In genomic region chr18:57050314-57050949, GRCh38 we compare ENCODE assay signal across 31 cellular contexts.
DNase-seq lines count a peak whose midpoint lies in the region; ATAC-seq and TF ChIP-seq lines count a peak whose summit lies in the region.
"Had no signal": no experiment of that assay in that cellular context is flagged by ENCODE, and none has a peak within 500 bp of the region (broad histone marks: within the 10 kb centered on the region; RNA-seq: fewer than 3 reads in every experiment).

No MANE protein-coding gene starts in this region.

- H3K79me2 ChIP-seq in hepatocyte: no peaks in the 10 kb centered on the region

- H3K4me2 ChIP-seq in BLaER1 (peak overlapping the region; percentile 57; the same call in 1 of the 2 replicates), hepatocyte (no peak overlapping the region)

- no peak overlapping the region for H3K4me3 ChIP-seq in BLaER1
- H3K4me3 ChIP-seq in hepatocyte: no peak overlapping the region
- H3K4me3 ChIP-seq: breast epithelium, gastrocnemius medialis, HAP-1, right atrium auricular region, testis had no signal

- H3K36me3 Mint-ChIP-seq in neural crest cell (ENCODE audit: low read depth): peaks cover 4% of the 10 kb centered on the region
- H3K36me3 Mint-ChIP-seq in effector memory CD8-positive, alpha-beta T cell (ENCODE audit: insufficient read depth): no peaks in the 10 kb centered on the region
- H3K36me3 Mint-ChIP-seq: activated naive CD4-positive, alpha-beta T cell treated with anti-CD3 and anti-CD28 coated beads, Interleukin-2, amount 50 U/mL, for 24 hours; CD8-positive, alpha-beta memory T cell had no signal

- H3K4me1 ChIP-seq in BLaER1 (peaks cover 20% of the 10 kb centered on the region), hepatocyte (ENCODE audit: insufficient read depth) (peaks cover 13% of the 10 kb centered on the region)
- H3K4me1 ChIP-seq: breast epithelium, gastrocnemius medialis, HAP-1, right atrium auricular region, testis had no signal

- H3K9me3 Mint-ChIP-seq in neural crest cell: peaks cover 10% of the 10 kb centered on the region
- peaks cover 4 to 7% of the 10 kb centered on the region in 2 donors for H3K9me3 Mint-ChIP-seq in effector memory CD8-positive, alpha-beta T cell
- H3K9me3 Mint-ChIP-seq: activated naive CD4-positive, alpha-beta T cell treated with anti-CD3 and anti-CD28 coated beads, Interleukin-2, amount 50 U/mL, for 24 hours; activated T-helper 17 cell treated with anti-CD3 and anti-CD28 coated beads, Interleukin-2, amount 50 U/mL, for 72 hours had no signal

- H4K20me1 ChIP-seq in BLaER1 (no peaks in the 10 kb centered on the region), hepatocyte (ENCODE audit: insufficient read depth, poor library complexity, severe bottlenecking) (no peaks in the 10 kb centered on the region)

- H3K27me3 ChIP-seq in BLaER1 (no peaks in the 10 kb centered on the region; the same call in 1 of the 2 replicates), hepatocyte (no peaks in the 10 kb centered on the region)
- H3K27me3 ChIP-seq: breast epithelium, gastrocnemius medialis, right atrium auricular region, testis had no signal

- H3K27ac Mint-ChIP-seq in neural crest cell (ENCODE audit: unreplicated experiment): peak overlapping the region; percentile 31
- no peak overlapping the region for H3K27ac Mint-ChIP-seq in effector memory CD8-positive, alpha-beta T cell
- H3K27ac Mint-ChIP-seq: activated CD4-positive, alpha-beta T cell treated with anti-CD3 and anti-CD28 coated beads for 36 hours; activated CD8-positive, alpha-beta T cell treated with anti-CD3 and anti-CD28 coated beads for 36 hours; activated naive CD4-positive, alpha-beta T cell treated with anti-CD3 and anti-CD28 coated beads, Interleukin-2, amount 50 U/mL, for 24 hours; activated T-helper 17 cell treated with anti-CD3 and anti-CD28 coated beads, Interleukin-2, amount 50 U/mL, for 72 hours; CD8-positive, alpha-beta memory T cell; IgD-negative memory B cell; T-helper 2 cell treated with Interferon-gamma antibody and Interleukin-4, amounts not matched to agents 5 μg/mL and 100 μg/mL, for 36 hours had no signal

- no peak for TF ChIP-seq CTCF in hepatocyte (IDR thresholded peaks at IDR 0.05; ENCODE audit: poor library complexity)
- no peak for TF ChIP-seq CTCF in neural crest cell (conservative IDR thresholded peaks at IDR 0.05)

- no peak overlapping the region for H3K27ac ChIP-seq in BLaER1
- peak overlapping the region; percentile 52 for H3K27ac ChIP-seq in hepatocyte
- H3K27ac ChIP-seq: breast epithelium, gastrocnemius medialis, right atrium auricular region, testis had no signal

- no peaks in the 10 kb centered on the region for H3K27me3 Mint-ChIP-seq in neural crest cell (ENCODE audit: low read depth)
- peaks cover 8 to 32% of the 10 kb centered on the region in 2 donors for H3K27me3 Mint-ChIP-seq in effector memory CD8-positive, alpha-beta T cell
- H3K27me3 Mint-ChIP-seq: activated CD8-positive, alpha-beta T cell treated with anti-CD3 and anti-CD28 coated beads for 36 hours had no signal

- H3K4me1 Mint-ChIP-seq in neural crest cell: no peaks in the 10 kb centered on the region
- H3K4me1 Mint-ChIP-seq in effector memory CD8-positive, alpha-beta T cell (ENCODE audit: low read depth in 2 of 2): no peaks in the 10 kb centered on the region
- H3K4me1 Mint-ChIP-seq: activated CD4-positive, alpha-beta T cell treated with anti-CD3 and anti-CD28 coated beads for 36 hours; activated naive CD4-positive, alpha-beta T cell treated with anti-CD3 and anti-CD28 coated beads, Interleukin-2, amount 50 U/mL, for 24 hours; activated T-helper 17 cell treated with anti-CD3 and anti-CD28 coated beads, Interleukin-2, amount 50 U/mL, for 72 hours; CD8-positive, alpha-beta memory T cell; IgD-negative memory B cell had no signal

- no peaks in the 10 kb centered on the region for H3K9me2 ChIP-seq in hepatocyte (replicated peaks; ENCODE audit: insufficient read depth)

- H3K36me3 ChIP-seq in BLaER1 (no peaks in the 10 kb centered on the region), hepatocyte (replicated peaks; ENCODE audit: insufficient read depth, low read depth) (no peaks in the 10 kb centered on the region)
- H3K36me3 ChIP-seq: breast epithelium, gastrocnemius medialis, HAP-1, right atrium auricular region had no signal

- H3K9ac ChIP-seq in BLaER1: no peak overlapping the region

- DNase-seq in HuH-7 (ENCODE audit: low spot score): peak; percentile 32
- DNase-seq in hepatocyte (ENCODE audit: low spot score): peak; percentile 46
- DNase-seq in neural crest cell (ENCODE audit: low read depth, low spot score): no peak
- no peak for DNase-seq in effector memory CD8-positive, alpha-beta T cell
- DNase-seq: activated CD4-positive, alpha-beta T cell treated with anti-CD3 and anti-CD28 coated beads for 36 hours; activated CD8-positive, alpha-beta T cell treated with anti-CD3 and anti-CD28 coated beads for 36 hours; AML-193; amygdala; CD8-positive, alpha-beta memory T cell; DMS 273 treated with DMSO at 0.1 percent for 48 hours; gastrocnemius medialis; kidney glomerular epithelial cell; mammary epithelial cell; NCI-H1048; NCI-H187 treated with DMSO at 0.1 percent for 48 hours; NCI-H526; SHP77; stimulated activated CD4-positive, alpha-beta T cell treated with anti-CD3 and anti-CD28 coated beads, Interleukin-1b, Interleukin-23, amount 100 ng/mL, for 48 hours; stimulated activated naive CD8-positive, alpha-beta T cell treated with anti-CD3 and anti-CD28 coated beads, Interleukin-15, Interleukin-2, amounts not matched to agents 100 U/mL and 50 U/mL, for 24 hours; testis had no signal

- WGBS in hepatocyte (ENCODE audit: low lambda C conversion rate, missing lambda C conversion rate): 68% methylated on average over 6 of the region's 6 CpGs

- H3K9me3 ChIP-seq in BLaER1: peaks cover 7% of the 10 kb centered on the region; the same call in 1 of the 2 replicates
- no peaks in the 10 kb centered on the region for H3K9me3 ChIP-seq in hepatocyte (ENCODE audit: low read depth)
- H3K9me3 ChIP-seq: gastrocnemius medialis, HAP-1, testis had no signal

- no peak for ATAC-seq in effector memory CD8-positive, alpha-beta T cell (replicated peaks)
- ATAC-seq in HG02870 (IDR thresholded peaks at IDR 0.05; ENCODE audit: unreplicated experiment): no peak
- ATAC-seq in HG02884 (IDR thresholded peaks at IDR 0.05; ENCODE audit: unreplicated experiment): no peak
- no peak for ATAC-seq in GM18858 (IDR thresholded peaks at IDR 0.05; ENCODE audit: unreplicated experiment)
- ATAC-seq: activated CD4-positive, alpha-beta T cell treated with anti-CD3 and anti-CD28 coated beads for 36 hours; activated CD8-positive, alpha-beta T cell treated with anti-CD3 and anti-CD28 coated beads for 36 hours; activated T-helper 17 cell treated with anti-CD3 and anti-CD28 coated beads, Interleukin-2, amount 50 U/mL, for 72 hours; gastrocnemius medialis; stimulated activated naive CD8-positive, alpha-beta T cell treated with anti-CD3 and anti-CD28 coated beads, Interleukin-15, Interleukin-2, amounts not matched to agents 100 U/mL and 50 U/mL, for 24 hours had no signal

- no peak overlapping the region for H3K4me3 Mint-ChIP-seq in neural crest cell
- no peak overlapping the region for H3K4me3 Mint-ChIP-seq in effector memory CD8-positive, alpha-beta T cell
- H3K4me3 Mint-ChIP-seq: activated CD4-positive, alpha-beta T cell treated with anti-CD3 and anti-CD28 coated beads for 36 hours; activated CD8-positive, alpha-beta T cell treated with anti-CD3 and anti-CD28 coated beads for 36 hours; activated naive CD4-positive, alpha-beta T cell treated with anti-CD3 and anti-CD28 coated beads, Interleukin-2, amount 50 U/mL, for 24 hours; activated T-helper 17 cell treated with anti-CD3 and anti-CD28 coated beads, Interleukin-2, amount 50 U/mL, for 72 hours; CD8-positive, alpha-beta memory T cell; IgD-negative memory B cell; T-helper 2 cell treated with Interferon-gamma antibody and Interleukin-4, amounts not matched to agents 5 μg/mL and 100 μg/mL, for 36 hours had no signal

- H2AFZ ChIP-seq in hepatocyte: no peak overlapping the region

Comparison
In these comparisons a context has a peak if more than half of its experiments do, and no peak if none do; other contexts are left out.
1. DNase-seq: peak in HuH-7 (single experiment) and hepatocyte (single experiment); none in neural crest cell (single experiment) and effector memory CD8-positive, alpha-beta T cell (0 of 3).